15 cellular contexts compared by ENCODE assay signal in genomic region chr6:16182428-16182827, GRCh38. TPM values are rescaled to one million over a fixed set of nuclear protein-coding genes. Genes with fewer than 3 reads are reported as not detected.
DNase-seq lines count a peak whose midpoint lies in the region; ATAC-seq, FAIRE-seq and TF ChIP-seq lines count a peak whose summit lies in the region.
"Had no signal": no experiment of that assay in that cellular context is flagged by ENCODE, and none has a peak within 500 bp of the region (broad histone marks: within the 10 kb centered on the region; RNA-seq: fewer than 3 reads in every experiment).

No MANE protein-coding gene starts in this region.

- H3K27ac ChIP-seq in HEK293 (ENCODE audit: extremely low read depth, low read depth, low read length) (no peak overlapping the region), mesenchymal stem cell (ENCODE audit: low read length, poor library complexity, severe bottlenecking) (no peak overlapping the region), uterus (peak overlapping the region; percentile 8 to 69)
- H3K27ac ChIP-seq: KMS-11 had no signal

- H3K18ac ChIP-seq in mesenchymal stem cell (ENCODE audit: low read depth in 1 of 2, low read length in 2 of 2): no peak overlapping the region

- H4K8ac ChIP-seq in mesenchymal stem cell (ENCODE audit: low read length): no peak overlapping the region

- TF ChIP-seq CTCF in HEK293 (tag by site-specific recombination; IDR thresholded peaks at IDR 0.05): no peak
- no peak for TF ChIP-seq CTCF in uterus (IDR thresholded peaks at IDR 0.05)

- H3K4ac ChIP-seq in mesenchymal stem cell (ENCODE audit: low read depth in 1 of 2, low read length in 2 of 2): no peak overlapping the region

- H3K9me3 ChIP-seq in HEK293 (ENCODE audit: control insufficient read depth, insufficient read depth, low read depth, low read length) (no peaks in the 10 kb centered on the region), T-helper 17 cell (ENCODE audit: control insufficient read depth, low read length, poor library complexity, severe bottlenecking) (no peaks in the 10 kb centered on the region), mesenchymal stem cell (ENCODE audit: control insufficient read depth, low read length) (no peaks in the 10 kb centered on the region), uterus (no peaks in the 10 kb centered on the region)
- H3K9me3 ChIP-seq: BE2C had no signal

- CTCF ChIA-PET in HEK293 (lab: Yijun Ruan, JAX): interaction anchor here (0.5 to 3.6 kb wide), 59 partner anchors 9 to 977 kb away, joined by 3 to 44 read pairs (median 5); partner anchors contain the start of genes DTNBP1 and MYLIP

- H3K4me2 ChIP-seq in mesenchymal stem cell (ENCODE audit: low read length, poor library complexity, severe bottlenecking): no peak overlapping the region
- H3K4me2 ChIP-seq: KMS-11 had no signal

- peak overlapping the region; percentile 37 for H3K27ac Mint-ChIP-seq in T-helper 17 cell

- H2BK15ac ChIP-seq in mesenchymal stem cell (ENCODE audit: low read depth, poor library complexity, severe bottlenecking): no peak overlapping the region

- H3K36me3 Mint-ChIP-seq in T-helper 17 cell (ENCODE audit: low read depth): no peaks in the 10 kb centered on the region

- no peak for FAIRE-seq in HTR-8/SVneo (lab: Jason Lieb, UNC)

- TF ChIP-seq POLR2A in uterus (IDR thresholded peaks at IDR 0.05): no peak

- intact Hi-C loops in uterus (cut with DNase I; ENCODE audit: low total_unique reads): no loop called here

- H3K4me3 ChIP-seq in HEK293 (ENCODE audit: low read depth, low read length): no peak overlapping the region
- peak overlapping the region in 1 of 2 experiments; percentile 4 for H3K4me3 ChIP-seq in mesenchymal stem cell (ENCODE audit: insufficient read depth in 1 of 2, low read depth in 1 of 2, low read length in 2 of 2)
- H3K4me3 ChIP-seq in uterus: no peak overlapping the region

- H3K14ac ChIP-seq in mesenchymal stem cell (ENCODE audit: low read length in 2 of 2): no peak overlapping the region

- no peak overlapping the region for H2AK5ac ChIP-seq in mesenchymal stem cell (ENCODE audit: low read length, severe bottlenecking)

- H3K4me1 ChIP-seq in HEK293 (ENCODE audit: control insufficient read depth, insufficient read depth, low read length) (no peaks in the 10 kb centered on the region), mesenchymal stem cell (ENCODE audit: control insufficient read depth, insufficient read depth, low read depth, low read length) (peaks cover 3% of the 10 kb centered on the region), uterus (no peaks in the 10 kb centered on the region)
- H3K4me1 ChIP-seq: BE2C had no signal

- no peaks in the 10 kb centered on the region for H3K27me3 ChIP-seq in mesenchymal stem cell (ENCODE audit: control insufficient read depth in 1 of 2, insufficient read depth in 1 of 2, low read length in 2 of 2)
- no peaks in the 10 kb centered on the region for H3K27me3 ChIP-seq in uterus
- H3K27me3 ChIP-seq: BE2C had no signal

- H2AFZ ChIP-seq in mesenchymal stem cell (ENCODE audit: low read depth, low read length): no peak overlapping the region

- H2BK5ac ChIP-seq in mesenchymal stem cell (ENCODE audit: low read depth, low read length, poor library complexity, severe bottlenecking): no peak overlapping the region

- no peak overlapping the region for H3K23ac ChIP-seq in mesenchymal stem cell (ENCODE audit: low read length in 2 of 2)

- H3K27me3 Mint-ChIP-seq in T-helper 17 cell: peaks cover 13% of the 10 kb centered on the region

- peaks cover 8% of the 10 kb centered on the region for H3K4me1 Mint-ChIP-seq in T-helper 17 cell

- peak overlapping the region; percentile 43 for H3K9ac ChIP-seq in mesenchymal stem cell (ENCODE audit: low read length)
- H3K9ac ChIP-seq: KMS-11 had no signal

- H3K36me3 ChIP-seq in HEK293 (ENCODE audit: control insufficient read depth in 2 of 2, insufficient read depth in 1 of 2, low read length in 2 of 2) (no peaks in the 10 kb centered on the region), mesenchymal stem cell (ENCODE audit: control insufficient read depth in 1 of 2, insufficient read depth in 2 of 2, low read depth in 1 of 2, low read length in 2 of 2) (no peaks in the 10 kb centered on the region), uterus (no peaks in the 10 kb centered on the region)
- H3K36me3 ChIP-seq: BE2C had no signal

- no peak overlapping the region for H2BK12ac ChIP-seq in mesenchymal stem cell (ENCODE audit: low read length in 2 of 2)

- no peak overlapping the region for H4K91ac ChIP-seq in mesenchymal stem cell (ENCODE audit: low read length)

- H3K79me1 ChIP-seq in mesenchymal stem cell (replicated peaks; ENCODE audit: low read length, poor library complexity, severe bottlenecking): no peaks in the 10 kb centered on the region

- ATAC-seq in T-helper 17 cell: no peak
- no peak for ATAC-seq in SK-N-SH treated with all-trans-retinoic acid at 6 μM for 48 hours

- no peak overlapping the region for H2BK120ac ChIP-seq in mesenchymal stem cell (ENCODE audit: low read depth, low read length)

- DNase-seq in T-helper 17 cell: no peak
- DNase-seq in mesenchymal stem cell: no peak
- DNase-seq in uterus: no peak
- DNase-seq in HTR-8/SVneo (ENCODE audit: insufficient read length, low spot score): no peak
- no peak for DNase-seq in KG1 (lab: John Stamatoyannopoulos, UW)
- DNase-seq in NCI-H345 treated with DMSO at 0.1 percent for 48 hours (lab: John Stamatoyannopoulos, UW; ENCODE audit: unreplicated experiment): no peak
- DNase-seq: BE2C, DMS153, DND-41, NCI-H1092, NCI-H1417 treated with DMSO at 0.1 percent for 48 hours, NCI-H524 treated with DMSO at 0.1 percent for 48 hours had no signal

- H3K4me3 Mint-ChIP-seq in T-helper 17 cell: no peak overlapping the region

- 91% methylated on average over 4 of the region's 5 CpGs for WGBS in mesenchymal stem cell

- POLR2A ChIA-PET in HEK293 (lab: Yijun Ruan, JAX): interaction anchor here (1.1 to 2.7 kb wide), 2 partner anchors 52 to 54 kb away, joined by 4 to 25 read pairs; partner anchors contain the start of gene MYLIP

TF ChIP-seq in HEK293, 187 proteins besides CTCF, POLR2A, EP300 and RAD21:
- TF ChIP-seq ZBTB8A (tag by site-specific recombination; IDR thresholded peaks at IDR 0.05): no peak
- TF ChIP-seq ZNF362 (tag by site-specific recombination; IDR thresholded peaks at IDR 0.05): 0 out of 2 replicates have a peak, but pooled peaks have one; percentile 49

TF ChIP-seq in SK-N-SH treated with all-trans-retinoic acid at 6 μM for 48 hours, 23 proteins besides CTCF, POLR2A, EP300 and RAD21 (continues in another document):
- TF ChIP-seq ESRRG (CRISPR knock-in tag; IDR thresholded peaks at IDR 0.05) (no peak), ZFP30 (CRISPR knock-in tag; IDR thresholded peaks at IDR 0.05) (no peak), GLIS3 (CRISPR knock-in tag; IDR thresholded peaks at IDR 0.05) (no peak), RARB (CRISPR knock-in tag; IDR thresholded peaks at IDR 0.05) (no peak), ZNF70 (CRISPR knock-in tag; IDR thresholded peaks at IDR 0.05) (no peak), ZFP3 (CRISPR knock-in tag; IDR thresholded peaks at IDR 0.05) (no peak), ZC3H10 (CRISPR knock-in tag; IDR thresholded peaks at IDR 0.05) (no peak), TSHZ2 (CRISPR knock-in tag; IDR thresholded peaks at IDR 0.05) (no peak)
- TF ChIP-seq, protein P1, sequence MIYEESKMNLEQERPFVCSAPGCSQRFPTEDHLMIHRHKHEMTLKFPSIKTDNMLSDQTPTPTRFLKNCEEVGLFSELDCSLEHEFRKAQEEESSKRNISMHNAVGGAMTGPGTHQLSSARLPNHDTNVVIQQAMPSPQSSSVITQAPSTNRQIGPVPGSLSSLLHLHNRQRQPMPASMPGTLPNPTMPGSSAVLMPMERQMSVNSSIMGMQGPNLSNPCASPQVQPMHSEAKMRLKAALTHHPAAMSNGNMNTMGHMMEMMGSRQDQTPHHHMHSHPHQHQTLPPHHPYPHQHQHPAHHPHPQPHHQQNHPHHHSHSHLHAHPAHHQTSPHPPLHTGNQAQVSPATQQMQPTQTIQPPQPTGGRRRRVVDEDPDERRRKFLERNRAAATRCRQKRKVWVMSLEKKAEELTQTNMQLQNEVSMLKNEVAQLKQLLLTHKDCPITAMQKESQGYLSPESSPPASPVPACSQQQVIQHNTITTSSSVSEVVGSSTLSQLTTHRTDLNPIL (CRISPR knock-in tag; IDR thresholded peaks at IDR 0.05; ENCODE audit: low read depth): no peak

RNA-seq across cellular contexts. Expression of gene MYLIP, which starts 53.5 kb away (rescaled TPM):
- 100 to 1,000 TPM; 191 to 229 TPM for total RNA-seq in T-helper 17 cell
- polyA plus RNA-seq in mesenchymal stem cell (2013, experiment 1 of 2): 29.6 TPM
- 30.4 TPM for polyA plus RNA-seq in mesenchymal stem cell (2013, experiment 2 of 2)
- 10 to 100 TPM; 11.5 to 79.2 (median 58.7) TPM for total RNA-seq in uterus

RNA-seq across cellular contexts. Expression of gene GMPR, which starts 56.0 kb away (rescaled TPM):
- total RNA-seq in T-helper 17 cell: 10 to 100 TPM in 1 of 2 donors, under 1 TPM in 1; 0.52 to 33.6 TPM
- 23.7 TPM for polyA plus RNA-seq in mesenchymal stem cell (2013, experiment 1 of 2)
- polyA plus RNA-seq in mesenchymal stem cell (2013, experiment 2 of 2): 26.0 TPM
- 10 to 100 TPM in 2 of 4 donors, 1 to 10 TPM in 2; 1.5 to 18.2 (median 10.6) TPM for total RNA-seq in uterus

Comparison
In these comparisons a context has a peak if more than half of its experiments do, and no peak if none do; other contexts are left out.
1. H3K27ac ChIP-seq: peak in uterus (2 of 2); none in HEK293 (single experiment) and mesenchymal stem cell (single experiment).